12 cellular contexts compared by ENCODE assay signal in the genomic region with DNA sequence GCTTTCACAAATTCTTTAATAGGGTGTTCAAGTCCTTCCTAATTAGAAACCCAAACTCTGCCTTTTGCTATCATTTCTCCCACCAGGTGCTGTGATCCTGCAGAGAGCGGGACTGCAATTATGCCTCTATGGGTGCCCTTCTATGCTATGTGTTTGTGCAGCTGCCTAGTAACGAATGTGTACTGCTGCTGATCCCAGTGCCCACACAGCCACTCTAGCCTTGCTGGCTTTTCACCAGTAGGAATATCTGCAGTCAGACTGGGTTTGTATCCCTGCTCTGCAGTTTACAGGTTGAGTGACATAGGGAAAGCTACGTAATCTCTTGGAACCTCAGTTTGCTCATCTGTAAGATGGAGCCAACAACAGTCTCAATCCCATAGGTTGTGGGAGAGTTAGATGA.
"Had no signal": no experiment of that assay in that cellular context is flagged by ENCODE, and none has a peak within 500 bp of the region (broad histone marks: within the 10 kb centered on the region; RNA-seq: fewer than 3 reads in every experiment).

No MANE protein-coding gene starts in this region.

- H3K27ac Mint-ChIP-seq: activated CD4-positive, alpha-beta T cell treated with anti-CD3 and anti-CD28 coated beads for 36 hours; activated CD8-positive, alpha-beta T cell treated with anti-CD3 and anti-CD28 coated beads for 36 hours; activated naive CD8-positive, alpha-beta T cell treated with anti-CD3 and anti-CD28 coated beads, Interleukin-2, amount 50 U/mL, for 24 hours; neural progenitor cell had no signal

- H3K36me3 Mint-ChIP-seq: neural progenitor cell had no signal

- H3K27me3 Mint-ChIP-seq: activated CD4-positive, alpha-beta T cell treated with anti-CD3 and anti-CD28 coated beads for 36 hours; activated naive CD8-positive, alpha-beta T cell treated with anti-CD3 and anti-CD28 coated beads, Interleukin-2, amount 50 U/mL, for 24 hours; stimulated activated naive CD8-positive, alpha-beta T cell treated with anti-CD3 and anti-CD28 coated beads, Interleukin-15, amount 100 ng/mL, for 72 hours had no signal

- H3K4me3 Mint-ChIP-seq: activated CD4-positive, alpha-beta T cell treated with anti-CD3 and anti-CD28 coated beads for 36 hours; activated CD8-positive, alpha-beta T cell treated with anti-CD3 and anti-CD28 coated beads for 36 hours; activated naive CD8-positive, alpha-beta T cell treated with anti-CD3 and anti-CD28 coated beads, Interleukin-2, amount 50 U/mL, for 24 hours; neural progenitor cell; stimulated activated naive CD8-positive, alpha-beta T cell treated with anti-CD3 and anti-CD28 coated beads, Interleukin-15, amount 100 ng/mL, for 72 hours had no signal

- DNase-seq: activated CD4-positive, alpha-beta T cell treated with anti-CD3 and anti-CD28 coated beads for 36 hours; activated CD8-positive, alpha-beta memory T cell treated with anti-CD3 and anti-CD28 coated beads, Interleukin-2, amount 50 U/mL, for 48 hours; activated CD8-positive, alpha-beta T cell treated with anti-CD3 and anti-CD28 coated beads for 36 hours; activated naive CD4-positive, alpha-beta T cell; activated naive CD8-positive, alpha-beta T cell treated with anti-CD3 and anti-CD28 coated beads, Interleukin-2, amount 50 U/mL, for 24 hours; midbrain; ovary; stimulated activated CD4-positive, alpha-beta T cell treated with anti-CD3 and anti-CD28 coated beads, Interleukin-15, amount 100 ng/mL, for 24 hours; stimulated activated CD4-positive, alpha-beta T cell treated with anti-CD3 and anti-CD28 coated beads, Interleukin-4, amount 100 ng/mL, for 4 hours; stimulated activated naive CD8-positive, alpha-beta T cell treated with anti-CD3 and anti-CD28 coated beads, Interleukin-15, amount 100 ng/mL, for 72 hours; WERI-Rb-1 had no signal

- H3K4me1 Mint-ChIP-seq: activated CD4-positive, alpha-beta T cell treated with anti-CD3 and anti-CD28 coated beads for 36 hours; activated naive CD8-positive, alpha-beta T cell treated with anti-CD3 and anti-CD28 coated beads, Interleukin-2, amount 50 U/mL, for 24 hours; stimulated activated naive CD8-positive, alpha-beta T cell treated with anti-CD3 and anti-CD28 coated beads, Interleukin-15, amount 100 ng/mL, for 72 hours had no signal
